8 cellular contexts compared by ENCODE assay signal in the genomic region with DNA sequence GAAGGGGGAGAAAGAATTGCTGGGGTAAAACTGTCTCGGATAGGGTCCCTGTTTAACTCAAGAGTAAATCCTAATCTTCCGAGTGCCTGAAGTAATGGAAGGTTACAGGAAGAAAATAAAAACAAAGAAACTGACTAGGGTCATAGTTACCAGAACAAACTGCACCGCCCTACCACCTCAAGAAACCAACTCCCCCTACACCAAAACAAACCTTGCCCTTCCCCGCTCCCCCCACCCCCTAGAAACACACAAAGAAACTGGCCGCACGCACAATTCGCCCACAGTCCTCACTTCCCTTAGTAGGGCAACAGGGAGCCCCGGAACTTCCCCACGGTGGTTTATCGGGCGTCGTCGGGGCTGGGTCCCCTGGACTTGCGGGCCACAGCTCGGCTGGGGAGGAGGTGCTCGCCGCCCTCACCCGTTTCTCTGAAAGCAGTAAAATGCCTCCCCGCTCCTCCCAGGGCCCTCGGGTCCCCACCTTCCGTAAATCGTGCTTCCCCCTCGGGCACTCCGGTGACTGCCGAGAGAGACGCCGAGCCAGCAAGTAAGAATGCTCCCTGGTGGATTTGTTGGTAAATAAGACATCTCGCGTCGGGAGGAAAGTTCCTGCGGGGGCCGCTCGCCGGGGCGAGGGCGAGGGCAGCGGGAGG. TPM values are rescaled to one million over a fixed set of nuclear protein-coding genes. Genes with fewer than 3 reads are reported as not detected.
DNase-seq lines count a peak whose midpoint lies in the region; ATAC-seq, FAIRE-seq and TF ChIP-seq lines count a peak whose summit lies in the region.

No MANE protein-coding gene starts in this region.

- peak overlapping the region; percentile 97 for H3K4me2 ChIP-seq in SK-N-SH
- H3K4me2 ChIP-seq in astrocyte (ENCODE audit: low read length), result peak overlapping the region; percentile 95

- H3K9me3 Mint-ChIP-seq in astrocyte (ENCODE audit: unreplicated experiment), result no peaks in the 10 kb centered on the region

- H3K27ac ChIP-seq in SK-N-SH (ENCODE audit: low read depth in 2 of 2, low read length in 1 of 2), result peak overlapping the region; percentile 83 to 96
- H3K27ac ChIP-seq in astrocyte (ENCODE audit: low read depth, low read length), result peak overlapping the region; percentile 88

- WGBS in SK-N-SH (ENCODE audit: low lambda C conversion rate), result 4% methylated on average over 26 of the region's 37 CpGs

- CTCF ChIA-PET in SK-N-SH (lab: Yijun Ruan, JAX), result interaction anchor here (0.7 to 1.5 kb wide), 3 partner anchors 23 to 81 kb away, joined by 3 to 4 read pairs (median 3); no protein-coding TSS in a partner anchor

- no peak for TF ChIP-seq EP300 in SK-N-SH (IDR thresholded peaks at IDR 0.05; ENCODE audit: borderline replicate concordance in 1 of 2, low read depth in 1 of 2, low read length in 1 of 2)

- H3K9ac ChIP-seq in SK-N-SH, result peak overlapping the region; percentile 86
- H3K9ac ChIP-seq in astrocyte (ENCODE audit: low read length), result peak overlapping the region; percentile 97

- H3K4me1 ChIP-seq in BE2C (peaks cover 16% of the 10 kb centered on the region), SK-N-SH (ENCODE audit: control insufficient read depth in 1 of 2, insufficient read depth in 2 of 2, low read depth in 1 of 2, low read length in 1 of 2) (peaks cover 7 to 26% of the 10 kb centered on the region in 2 experiments; a peak in 3 of 4 replicates), astrocyte (ENCODE audit: insufficient read depth, low read length) (peaks cover 26% of the 10 kb centered on the region)

- peaks cover 72% of the 10 kb centered on the region for H3K79me2 ChIP-seq in SK-N-SH (ENCODE audit: insufficient read depth)
- H3K79me2 ChIP-seq in astrocyte (ENCODE audit: insufficient read depth, low read length), result peaks cover 72% of the 10 kb centered on the region

- H3K4me1 Mint-ChIP-seq in astrocyte (ENCODE audit: low read depth, unreplicated experiment), result peaks cover 36% of the 10 kb centered on the region

- no peaks in the 10 kb centered on the region for H3K27me3 Mint-ChIP-seq in astrocyte (ENCODE audit: low read depth, unreplicated experiment)

- H3K27ac Mint-ChIP-seq in astrocyte (ENCODE audit: unreplicated experiment), result peak overlapping the region; percentile 94

- H3K4me3 ChIP-seq in BE2C (ENCODE audit: low read depth, low read length) (peak overlapping the region; percentile 99), SK-N-SH (ENCODE audit: low read depth in 2 of 2, low read length in 1 of 2) (peak overlapping the region; percentile 76 to 80), astrocyte (ENCODE audit: insufficient read depth, low read depth, low read length) (peak overlapping the region; percentile 88)

- TF ChIP-seq CTCF in BE2C (IDR thresholded peaks at IDR 0.05; ENCODE audit: low read depth, low read length), result no peak
- no peak for TF ChIP-seq CTCF in SK-N-SH (IDR thresholded peaks at IDR 0.05)
- TF ChIP-seq CTCF in astrocyte (IDR thresholded peaks at IDR 0.05; ENCODE audit: insufficient read depth, low read depth, low read length), result no peak
- no peak for TF ChIP-seq CTCF in D721Med (IDR thresholded peaks at IDR 0.05; ENCODE audit: insufficient read depth, missing control alignments)

- peak; percentile 18 for ATAC-seq in GM19035 (IDR thresholded peaks at IDR 0.05; ENCODE audit: unreplicated experiment)
- ATAC-seq in HG03439 (IDR thresholded peaks at IDR 0.05; ENCODE audit: unreplicated experiment), result peak; percentile 15

- no peak for FAIRE-seq in astrocyte (lab: Jason Lieb, UNC)
- FAIRE-seq in D721Med (lab: Jason Lieb, UNC), result no peak

- H2AFZ ChIP-seq in SK-N-SH (ENCODE audit: low read depth), result peak overlapping the region; percentile 61
- peak overlapping the region; percentile 15 for H2AFZ ChIP-seq in astrocyte (ENCODE audit: low read depth, low read length)

- TF ChIP-seq RAD21 in SK-N-SH (IDR thresholded peaks at IDR 0.05; ENCODE audit: low read length), result no peak

- H4K20me1 ChIP-seq in SK-N-SH (ENCODE audit: insufficient read depth), result peaks cover 13% of the 10 kb centered on the region
- peaks cover 50% of the 10 kb centered on the region for H4K20me1 ChIP-seq in astrocyte (ENCODE audit: insufficient read depth, low read length)

- POLR2A ChIA-PET in SK-N-SH (lab: Yijun Ruan, JAX), result no interaction called here

- peaks cover 2% of the 10 kb centered on the region for H3K36me3 Mint-ChIP-seq in astrocyte (ENCODE audit: low read depth, unreplicated experiment)

- peaks cover 13% of the 10 kb centered on the region for H3K36me3 ChIP-seq in BE2C
- H3K36me3 ChIP-seq in SK-N-SH (replicated peaks in 1 of 2; ENCODE audit: control insufficient read depth in 1 of 2, insufficient read depth in 2 of 2, low read length in 1 of 2), result no peaks in the 10 kb centered on the region
- H3K36me3 ChIP-seq in astrocyte (ENCODE audit: insufficient read depth, low read length), result no peaks in the 10 kb centered on the region

- DNase-seq in BE2C (peak; percentile 28), SK-N-SH (no peak), astrocyte (ENCODE audit: low read depth) (no peak), kidney glomerular epithelial cell (lab: John Stamatoyannopoulos, UW) (peak; percentile 56), D721Med (ENCODE audit: insufficient read length, low spot score) (no peak)
- DNase-seq in stimulated activated CD4-positive, alpha-beta T cell treated with anti-CD3 and anti-CD28 coated beads, Interleukin-4, amount 100 ng/mL, for 48 hours (ENCODE audit: low read depth in 2 of 2), result peak; percentile 39 to 44

- H3K4me3 Mint-ChIP-seq in astrocyte (ENCODE audit: unreplicated experiment), result peak overlapping the region; percentile 94

- H3F3A ChIP-seq in SK-N-SH (replicated peaks; ENCODE audit: insufficient read depth), result peaks cover 26% of the 10 kb centered on the region

- H3K9me3 ChIP-seq in BE2C, result no peaks in the 10 kb centered on the region
- H3K9me3 ChIP-seq in SK-N-SH, result no peaks in the 10 kb centered on the region
- no peaks in the 10 kb centered on the region for H3K9me3 ChIP-seq in astrocyte (ENCODE audit: insufficient read depth, low read depth, low read length)

- no peaks in the 10 kb centered on the region for H3K9me2 ChIP-seq in SK-N-SH

- H3K27me3 ChIP-seq in BE2C (no peaks in the 10 kb centered on the region), SK-N-SH (ENCODE audit: insufficient read depth) (no peaks in the 10 kb centered on the region), astrocyte (ENCODE audit: insufficient read depth, low read length) (no peaks in the 10 kb centered on the region)

TF ChIP-seq in SK-N-SH, 30 proteins besides CTCF, POLR2A, EP300 and RAD21:
- TF ChIP-seq, protein P1, sequence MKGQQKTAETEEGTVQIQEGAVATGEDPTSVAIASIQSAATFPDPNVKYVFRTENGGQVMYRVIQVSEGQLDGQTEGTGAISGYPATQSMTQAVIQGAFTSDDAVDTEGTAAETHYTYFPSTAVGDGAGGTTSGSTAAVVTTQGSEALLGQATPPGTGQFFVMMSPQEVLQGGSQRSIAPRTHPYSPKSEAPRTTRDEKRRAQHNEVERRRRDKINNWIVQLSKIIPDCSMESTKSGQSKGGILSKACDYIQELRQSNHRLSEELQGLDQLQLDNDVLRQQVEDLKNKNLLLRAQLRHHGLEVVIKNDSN (IDR thresholded peaks at IDR 0.05; ENCODE audit: borderline replicate concordance, low read depth), result no peak
- 0 out of 2 replicates have a peak, but pooled peaks have one; percentile 13 for TF ChIP-seq SIN3A (IDR thresholded peaks at IDR 0.05; ENCODE audit: borderline replicate concordance, low read depth, low read length)

RNA-seq across cellular contexts. Expression of a gene that starts 2.4 kb away (rescaled TPM):
- polyA plus RNA-seq in BE2C (2012; ENCODE audit: insufficient read depth, insufficient read length, low read depth), result 149 TPM
- 22.2 and 24.3 TPM in 2 replicates for polyA plus RNA-seq in SK-N-SH (2012; rRNA removed)
- 37.0 and 47.4 TPM in 2 replicates for polyA plus RNA-seq in SK-N-SH (2012; cell fraction: cytosol; rRNA removed)
- polyA plus RNA-seq in SK-N-SH (2012; cell fraction: nucleus; rRNA removed), result 8.4 and 19.6 TPM in 2 replicates
- total RNA-seq in astrocyte, result 91.0 and 115 TPM in 2 replicates

Comparison
In these comparisons a context has a peak if more than half of its experiments do, and no peak if none do; other contexts are left out.
1. DNase-seq: peak in BE2C (single experiment), kidney glomerular epithelial cell (single experiment) and stimulated activated CD4-positive, alpha-beta T cell treated with anti-CD3 and anti-CD28 coated beads, Interleukin-4, amount 100 ng/mL, for 48 hours (2 of 2); none in SK-N-SH (single experiment), astrocyte (single experiment) and D721Med (single experiment).
2. Peak in every context shown above with its lines, with median percentiles within 50 percentile points of each other: H3K4me3 ChIP-seq.